In genomic region chr17:14325618-14326167, GRCh38 we compare ENCODE assay signal across 1 cellular context.
A peak's percentile ranks its signal among the peaks of the same experiment; 100 is the strongest.
TF ChIP-seq lines count a peak whose summit lies in the region.

No MANE protein-coding gene starts in this region.

TF ChIP-seq in HepG2, 621 proteins besides CTCF, POLR2A, EP300 and RAD21 (continued from another document and continues in another):
- TF ChIP-seq SMAD9 (CRISPR knock-in tag; IDR thresholded peaks at IDR 0.05) (no peak), FOXP4 (CRISPR knock-in tag; IDR thresholded peaks at IDR 0.05) (peak; percentile 95), TFE3 (CRISPR knock-in tag; IDR thresholded peaks at IDR 0.05) (0 out of 2 replicates have a peak, but pooled peaks have one; percentile 25), MAF1 (CRISPR knock-in tag; IDR thresholded peaks at IDR 0.05; ENCODE audit: borderline replicate concordance) (no peak), TEAD3 (CRISPR knock-in tag; optimal IDR thresholded peaks at IDR 0.05; ENCODE audit: borderline replicate concordance) (peak; percentile 28), ZNF484 (CRISPR knock-in tag; IDR thresholded peaks at IDR 0.05; ENCODE audit: borderline replicate concordance, low read depth) (no peak), ZNF33A (CRISPR knock-in tag; IDR thresholded peaks at IDR 0.05; ENCODE audit: borderline replicate concordance) (0 out of 2 replicates have a peak, but pooled peaks have one; percentile 25), TCF7L2 (IDR thresholded peaks at IDR 0.05; ENCODE audit: low read depth, low read length) (no peak), FOSL2 (CRISPR knock-in tag; IDR thresholded peaks at IDR 0.05) (peak; percentile 79), ZNF891 (CRISPR knock-in tag; IDR thresholded peaks at IDR 0.05) (no peak), ZNF839 (CRISPR knock-in tag; IDR thresholded peaks at IDR 0.05; ENCODE audit: borderline replicate concordance) (no peak), NFIC (IDR thresholded peaks at IDR 0.05; ENCODE audit: low read length) (peak; percentile 55; the same call in 1 of the 2 replicates), PATZ1 (CRISPR knock-in tag; IDR thresholded peaks at IDR 0.05) (peak; percentile 33; the same call in 1 of the 2 replicates), ZSCAN30 (CRISPR knock-in tag; IDR thresholded peaks at IDR 0.05) (no peak), RARA (CRISPR knock-in tag; IDR thresholded peaks at IDR 0.05) (peak; percentile 77), SKIL (CRISPR knock-in tag; IDR thresholded peaks at IDR 0.05; ENCODE audit: borderline replicate concordance) (no peak), SSRP1 (CRISPR knock-in tag; IDR thresholded peaks at IDR 0.05) (peak; percentile 35; the same call in 1 of the 2 replicates), KLF16 (CRISPR knock-in tag; IDR thresholded peaks at IDR 0.05) (peak in 1 of 2 experiments; percentile 57; a peak in 1 of 4 replicates), RERE (CRISPR knock-in tag; IDR thresholded peaks at IDR 0.05; ENCODE audit: low read depth) (0 out of 2 replicates have a peak, but pooled peaks have one; percentile 42), ZNF225 (CRISPR knock-in tag; IDR thresholded peaks at IDR 0.05) (no peak), TCF7 (IDR thresholded peaks at IDR 0.05; ENCODE audit: low read depth) (peak; percentile 23; the same call in 1 of the 2 replicates), ZNF574 (CRISPR knock-in tag; IDR thresholded peaks at IDR 0.05) (0 out of 2 replicates have a peak, but pooled peaks have one; percentile 41), MXD3 (CRISPR knock-in tag; IDR thresholded peaks at IDR 0.05) (no peak), PITX1 (CRISPR knock-in tag; IDR thresholded peaks at IDR 0.05) (0 out of 2 replicates have a peak, but pooled peaks have one; percentile 14), ZSCAN22 (CRISPR knock-in tag; IDR thresholded peaks at IDR 0.05) (no peak), NR2F6 (IDR thresholded peaks at IDR 0.05) (peak; percentile 79), NR2F6 (CRISPR knock-in tag; IDR thresholded peaks at IDR 0.05) (peak; percentile 70; the same call in 1 of the 2 replicates), POGK (CRISPR knock-in tag; conservative IDR thresholded peaks at IDR 0.05) (no peak), DZIP1 (CRISPR knock-in tag; IDR thresholded peaks at IDR 0.05) (no peak), FOXO1 (CRISPR knock-in tag; IDR thresholded peaks at IDR 0.05) (peak; percentile 61; the same call in 1 of the 2 replicates)
